Comparison of ENCODE assay signal across 14 cellular contexts in genomic region chr1:43981135-43981491, GRCh38. TPM values are rescaled to one million over a fixed set of nuclear protein-coding genes. Genes with fewer than 3 reads are reported as not detected.
DNase-seq lines count a peak whose midpoint lies in the region; ATAC-seq and TF ChIP-seq lines count a peak whose summit lies in the region.
"Had no signal": no experiment of that assay in that cellular context is flagged by ENCODE, and none has a peak within 500 bp of the region (broad histone marks: within the 10 kb centered on the region; RNA-seq: fewer than 3 reads in every experiment).

No MANE protein-coding gene starts in this region.

- no peaks in the 10 kb centered on the region for H3K27me3 ChIP-seq in vagina
- H3K27me3 ChIP-seq in CD8-positive, alpha-beta T cell (ENCODE audit: insufficient read depth, low read length): no peaks in the 10 kb centered on the region
- H3K27me3 ChIP-seq: BE2C, MG63 had no signal

- no peaks in the 10 kb centered on the region for H3K9me3 Mint-ChIP-seq in natural killer cell treated with Interleukin-12 subunit alpha and Interleukin-12 subunit beta and Interleukin-15 and Interleukin-18, amount 100 ng/mL, for 72 hours
- no peaks in the 10 kb centered on the region for H3K9me3 Mint-ChIP-seq in natural killer cell
- H3K9me3 Mint-ChIP-seq in activated B cell treated with CpG ODN at 0.5 μM for 24 hours: no peaks in the 10 kb centered on the region
- no peaks in the 10 kb centered on the region for H3K9me3 Mint-ChIP-seq in CD8-positive, alpha-beta T cell

- no peaks in the 10 kb centered on the region for H3K27me3 Mint-ChIP-seq in natural killer cell treated with Interleukin-12 subunit alpha and Interleukin-12 subunit beta and Interleukin-15 and Interleukin-18, amount 100 ng/mL, for 72 hours
- H3K27me3 Mint-ChIP-seq in natural killer cell (ENCODE audit: low read depth in 2 of 2) (no peaks in the 10 kb centered on the region), activated B cell treated with CpG ODN at 0.5 μM for 24 hours (no peaks in the 10 kb centered on the region)
- peaks cover 13% of the 10 kb centered on the region for H3K27me3 Mint-ChIP-seq in CD8-positive, alpha-beta T cell (ENCODE audit: low read depth)

- TF ChIP-seq CTCF in natural killer cell (IDR thresholded peaks at IDR 0.05) (no peak), activated B cell treated with CpG ODN at 0.5 μM for 24 hours (IDR thresholded peaks at IDR 0.05) (no peak), vagina (IDR thresholded peaks at IDR 0.05) (no peak)
- TF ChIP-seq CTCF in CD8-positive, alpha-beta T cell (IDR thresholded peaks at IDR 0.05): no peak

- TF ChIP-seq POLR2A in vagina (IDR thresholded peaks at IDR 0.05): no peak

- H3K27ac ChIP-seq in vagina: peak overlapping the region; percentile 5
- H3K27ac ChIP-seq in CD8-positive, alpha-beta T cell (ENCODE audit: low read depth, low read length): no peak overlapping the region

- no peaks in the 10 kb centered on the region for H3K9me3 ChIP-seq in vagina
- H3K9me3 ChIP-seq in CD8-positive, alpha-beta T cell (ENCODE audit: low read length): no peaks in the 10 kb centered on the region
- H3K9me3 ChIP-seq: BE2C, MG63 had no signal

- peaks cover 24% of the 10 kb centered on the region for H3K36me3 Mint-ChIP-seq in natural killer cell treated with Interleukin-12 subunit alpha and Interleukin-12 subunit beta and Interleukin-15 and Interleukin-18, amount 100 ng/mL, for 72 hours
- peaks cover 9% of the 10 kb centered on the region for H3K36me3 Mint-ChIP-seq in natural killer cell
- H3K36me3 Mint-ChIP-seq in activated B cell treated with CpG ODN at 0.5 μM for 24 hours (ENCODE audit: low read depth): peaks cover 21% of the 10 kb centered on the region
- peaks cover 29% of the 10 kb centered on the region for H3K36me3 Mint-ChIP-seq in CD8-positive, alpha-beta T cell

- no peak overlapping the region for H3K27ac Mint-ChIP-seq in natural killer cell treated with Interleukin-12 subunit alpha and Interleukin-12 subunit beta and Interleukin-15 and Interleukin-18, amount 100 ng/mL, for 72 hours
- H3K27ac Mint-ChIP-seq in natural killer cell (no peak overlapping the region), activated B cell treated with CpG ODN at 0.5 μM for 24 hours (no peak overlapping the region)
- no peak overlapping the region for H3K27ac Mint-ChIP-seq in CD8-positive, alpha-beta T cell

- peaks cover 49% of the 10 kb centered on the region for H3K4me1 ChIP-seq in vagina
- peaks cover 18% of the 10 kb centered on the region for H3K4me1 ChIP-seq in CD8-positive, alpha-beta T cell (ENCODE audit: insufficient read depth, low read length)
- H3K4me1 ChIP-seq: BE2C had no signal

- H3K36me3 ChIP-seq in vagina: peaks cover 0 to 19% of the 10 kb centered on the region in 2 donors
- peaks cover 18% of the 10 kb centered on the region for H3K36me3 ChIP-seq in CD8-positive, alpha-beta T cell (ENCODE audit: insufficient read depth, low read length)

- intact Hi-C loops in natural killer cell (cut with micrococcal nuclease): no loop called here
- intact Hi-C loops in activated B cell treated with CpG ODN at 0.5 μM for 24 hours (cut with micrococcal nuclease): no loop called here
- intact Hi-C loops in left colon (cut with DNase I, micrococcal nuclease): no loop called here
- intact Hi-C loops in vagina (cut with DNase I): no loop called here
- intact Hi-C loops in CD8-positive, alpha-beta T cell (cut with DNase I, micrococcal nuclease): no loop called here

- CTCF ChIA-PET in activated B cell treated with CpG ODN at 0.5 μM for 24 hours (lab: Charles Lee): no interaction called here
- CTCF ChIA-PET in CD8-positive, alpha-beta T cell (lab: Charles Lee): no interaction called here

- no peak for ATAC-seq in natural killer cell treated with Interleukin-12 subunit alpha and Interleukin-12 subunit beta and Interleukin-15 and Interleukin-18, amount 100 ng/mL, for 72 hours
- ATAC-seq in natural killer cell (no peak), activated B cell treated with CpG ODN at 0.5 μM for 24 hours (ENCODE audit: low read depth) (no peak), left colon (peak; percentile 78)
- ATAC-seq in CD8-positive, alpha-beta T cell: no peak

- H3K4me1 Mint-ChIP-seq in natural killer cell treated with Interleukin-12 subunit alpha and Interleukin-12 subunit beta and Interleukin-15 and Interleukin-18, amount 100 ng/mL, for 72 hours (ENCODE audit: low read depth in 2 of 2): peaks cover 33 to 34% of the 10 kb centered on the region in 2 donors
- H3K4me1 Mint-ChIP-seq in natural killer cell: peaks cover 23 to 49% of the 10 kb centered on the region in 2 donors
- H3K4me1 Mint-ChIP-seq in activated B cell treated with CpG ODN at 0.5 μM for 24 hours: peaks cover 36% of the 10 kb centered on the region
- peaks cover 35% of the 10 kb centered on the region for H3K4me1 Mint-ChIP-seq in CD8-positive, alpha-beta T cell (ENCODE audit: low read depth)

- DNase-seq in natural killer cell treated with Interleukin-12 subunit alpha and Interleukin-12 subunit beta and Interleukin-15 and Interleukin-18, amount 100 ng/mL, for 72 hours (ENCODE audit: low spot score): no peak
- DNase-seq in natural killer cell: no peak
- DNase-seq in activated B cell treated with CpG ODN at 0.5 μM for 24 hours: no peak
- peak; percentile 80 to 81 for DNase-seq in left colon
- no peak for DNase-seq in vagina (ENCODE audit: extremely low spot score in 2 of 2)
- DNase-seq in foreskin melanocyte: no peak
- DNase-seq in CD8-positive, alpha-beta T cell: no peak
- no peak for DNase-seq in epidermal melanocyte (ENCODE audit: insufficient read length, low spot score)
- DNase-seq: activated T-cell treated with anti-CD3 and anti-CD28 coated beads, Interleukin-2, amount 50 U/mL, for 1 hour; amniotic stem cell; BE2C; dermis blood vessel endothelial cell; MG63; midbrain had no signal

- H3K4me3 Mint-ChIP-seq in natural killer cell treated with Interleukin-12 subunit alpha and Interleukin-12 subunit beta and Interleukin-15 and Interleukin-18, amount 100 ng/mL, for 72 hours: peak overlapping the region; percentile 93
- no peak overlapping the region for H3K4me3 Mint-ChIP-seq in natural killer cell
- peak overlapping the region; percentile 84 for H3K4me3 Mint-ChIP-seq in activated B cell treated with CpG ODN at 0.5 μM for 24 hours
- no peak overlapping the region for H3K4me3 Mint-ChIP-seq in CD8-positive, alpha-beta T cell

- POLR2A ChIA-PET in activated B cell treated with CpG ODN at 0.5 μM for 24 hours (lab: Charles Lee): no interaction called here
- POLR2A ChIA-PET in CD8-positive, alpha-beta T cell (lab: Charles Lee): no interaction called here

- H3K4me3 ChIP-seq in vagina: no peak overlapping the region
- no peak overlapping the region for H3K4me3 ChIP-seq in CD8-positive, alpha-beta T cell (ENCODE audit: low read depth, low read length)

RNA-seq across cellular contexts. Expression of gene B4GALT2, which starts 2.1 kb away (rescaled TPM):
- 10 to 100 TPM; 12.8 to 48.6 TPM for total RNA-seq in natural killer cell treated with Interleukin-12 subunit alpha and Interleukin-12 subunit beta and Interleukin-15 and Interleukin-18, amount 100 ng/mL, for 72 hours
- total RNA-seq in natural killer cell (1 to 10 TPM; 1.5 to 5.5 (median 2.2) TPM), activated B cell treated with CpG ODN at 0.5 μM for 24 hours (8.1 and 8.3 TPM in 2 replicates), left colon (10 to 100 TPM; 22.7 to 28.6 TPM), vagina (31.4 TPM)
- under 1 TPM; 0.42 to 0.71 TPM for total RNA-seq in CD8-positive, alpha-beta T cell

RNA-seq across cellular contexts. Expression of gene ATP6V0B, which starts 6.4 kb away (rescaled TPM):
- total RNA-seq in natural killer cell treated with Interleukin-12 subunit alpha and Interleukin-12 subunit beta and Interleukin-15 and Interleukin-18, amount 100 ng/mL, for 72 hours: 100 to 1,000 TPM; 161 to 203 TPM
- total RNA-seq in natural killer cell (100 to 1,000 TPM in 2 of 3 donors, 10 to 100 TPM in 1; 76.3 to 115 (median 113) TPM), activated B cell treated with CpG ODN at 0.5 μM for 24 hours (75.5 and 80.9 TPM in 2 replicates), left colon (100 to 1,000 TPM; 166 to 182 TPM), vagina (71.5 TPM)
- total RNA-seq in CD8-positive, alpha-beta T cell: 10 to 100 TPM; 52.0 to 56.3 TPM

RNA-seq across cellular contexts. Expression of gene CCDC24, which starts 10.3 kb away (rescaled TPM):
- total RNA-seq in natural killer cell treated with Interleukin-12 subunit alpha and Interleukin-12 subunit beta and Interleukin-15 and Interleukin-18, amount 100 ng/mL, for 72 hours: 1 to 10 TPM; 1.8 to 2.9 TPM
- total RNA-seq in natural killer cell (1 to 10 TPM; 3.8 to 5.2 (median 3.9) TPM), activated B cell treated with CpG ODN at 0.5 μM for 24 hours (8.1 and 15.1 TPM in 2 replicates), left colon (10 to 100 TPM; 22.4 to 22.6 TPM), vagina (14.5 TPM)
- under 1 TPM; 0.33 to 0.71 TPM for total RNA-seq in CD8-positive, alpha-beta T cell

RNA-seq across cellular contexts. Expression of gene DPH2, which starts 11.3 kb away (rescaled TPM):
- 10 to 100 TPM; 37.4 to 93.8 TPM for total RNA-seq in natural killer cell treated with Interleukin-12 subunit alpha and Interleukin-12 subunit beta and Interleukin-15 and Interleukin-18, amount 100 ng/mL, for 72 hours
- 10 to 100 TPM; 18.2 to 27.3 (median 18.8) TPM for total RNA-seq in natural killer cell
- total RNA-seq in activated B cell treated with CpG ODN at 0.5 μM for 24 hours: 47.3 and 51.6 TPM in 2 replicates
- total RNA-seq in left colon: 10 to 100 TPM; 17.8 to 24.7 TPM
- total RNA-seq in vagina: 15.2 TPM
- 10 to 100 TPM; 14.8 to 15.7 TPM for total RNA-seq in CD8-positive, alpha-beta T cell

RNA-seq across cellular contexts. Expression of gene IPO13, which starts 34.4 kb away (rescaled TPM):
- 10 to 100 TPM; 28.4 to 43.1 TPM for total RNA-seq in natural killer cell treated with Interleukin-12 subunit alpha and Interleukin-12 subunit beta and Interleukin-15 and Interleukin-18, amount 100 ng/mL, for 72 hours
- total RNA-seq in natural killer cell (10 to 100 TPM; 18.1 to 22.7 (median 18.4) TPM), activated B cell treated with CpG ODN at 0.5 μM for 24 hours (18.0 and 24.8 TPM in 2 replicates), left colon (10 to 100 TPM; 19.2 to 27.4 TPM), vagina (34.6 TPM)
- 1 to 10 TPM; 6.5 to 8.1 TPM for total RNA-seq in CD8-positive, alpha-beta T cell

Comparison
In these comparisons a context has a peak if more than half of its experiments do, and no peak if none do; other contexts are left out.
1. H3K4me3 Mint-ChIP-seq: peak in natural killer cell treated with Interleukin-12 subunit alpha and Interleukin-12 subunit beta and Interleukin-15 and Interleukin-18, amount 100 ng/mL, for 72 hours (single experiment) and activated B cell treated with CpG ODN at 0.5 μM for 24 hours (single experiment); none in natural killer cell (single experiment) and CD8-positive, alpha-beta T cell (single experiment).
2. DNase-seq: peak in left colon (2 of 2); none in natural killer cell treated with Interleukin-12 subunit alpha and Interleukin-12 subunit beta and Interleukin-15 and Interleukin-18, amount 100 ng/mL, for 72 hours (single experiment), natural killer cell (single experiment), activated B cell treated with CpG ODN at 0.5 μM for 24 hours (single experiment), vagina (0 of 2), foreskin melanocyte (single experiment), CD8-positive, alpha-beta T cell (0 of 7) and epidermal melanocyte (single experiment).